ENCODE assay signal across 8 cellular contexts in genomic region chr4:107930821-107931774, GRCh38. TPM values are rescaled to one million over a fixed set of nuclear protein-coding genes. Genes with fewer than 3 reads are reported as not detected.
A peak's percentile ranks its signal among the peaks of the same experiment; 100 is the strongest.
DNase-seq lines count a peak whose midpoint lies in the region; ATAC-seq lines count a peak whose summit lies in the region.

TSS of gene CYP2U1 (plus strand) at chr4:107931549. CDS start at chr4:107931644, 95 bp downstream.

- peak within 1 kb of the TSS; percentile 76 for H3K27ac ChIP-seq in layer of hippocampus (ENCODE audit: low read depth, low read length)

- peak; percentile 61 for DNase-seq in A172 (ENCODE audit: low spot score)
- peak; percentile 44 for DNase-seq in NCI-H2227 treated with DMSO at 0.1 percent for 48 hours (lab: John Stamatoyannopoulos, UW)
- DNase-seq in activated CD4-positive, alpha-beta T cell treated with anti-CD3 and anti-CD28 coated beads for 1 hour = peak; percentile 70
- peak; percentile 4 to 59 for DNase-seq in cerebellar nuclear complex (lab: John Stamatoyannopoulos, UW)
- peak; percentile 35 to 69 (median 58) for DNase-seq in stimulated activated CD4-positive, alpha-beta T cell treated with anti-CD3 and anti-CD28 coated beads, Interleukin-1b, Interleukin-23, amount 100 ng/mL, for 24 hours (ENCODE audit: low read depth in 4 of 4, low spot score in 1 of 4)

- ATAC-seq in GM18517 (IDR thresholded peaks at IDR 0.05; ENCODE audit: unreplicated experiment) (peak; percentile 93), HG03025 (IDR thresholded peaks at IDR 0.05; ENCODE audit: low FRiP score, unreplicated experiment) (peak; percentile 98)

- H3K27me3 ChIP-seq in layer of hippocampus (ENCODE audit: control insufficient read depth, insufficient read depth, low read length) = no peaks in the 10 kb centered on the region

RNA-seq across cellular contexts. Expression of gene CYP2U1, which starts in this region (rescaled TPM):
- total RNA-seq in A172 (2014; rRNA removed; shearing (Covaris generic)) = 13.1 and 15.7 TPM in 2 replicates

Comparison
In these comparisons a context has a peak if more than half of its experiments do, and no peak if none do; other contexts are left out.
1. Peak in every context shown above with its lines: DNase-seq, ATAC-seq and H3K27ac ChIP-seq.